ENCODE assay signal across 21 cellular contexts in the genomic region with DNA sequence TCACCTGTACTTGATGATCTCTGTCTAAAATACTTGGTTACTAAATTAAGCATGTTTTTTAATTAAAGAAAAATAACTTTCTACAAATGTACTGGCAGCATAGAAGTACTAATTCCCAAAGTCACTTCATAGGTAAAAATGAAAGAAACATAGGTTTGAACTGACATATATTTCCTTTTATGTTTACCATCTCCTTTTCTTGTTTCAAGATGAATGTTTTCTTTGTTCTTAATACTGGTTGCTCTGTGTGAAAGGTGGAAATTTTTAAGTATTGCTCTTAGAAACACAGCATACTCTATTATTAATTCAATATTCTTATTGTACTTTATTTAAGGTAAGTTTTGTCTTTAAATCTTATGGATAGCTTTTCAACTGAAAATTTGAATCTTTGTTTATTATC. TPM values are rescaled to one million over a fixed set of nuclear protein-coding genes. Genes with fewer than 3 reads are reported as not detected.
"Had no signal": no experiment of that assay in that cellular context is flagged by ENCODE, and none has a peak within 500 bp of the region (broad histone marks: within the 10 kb centered on the region; RNA-seq: fewer than 3 reads in every experiment).

No MANE protein-coding gene starts in this region.

- FAIRE-seq: astrocyte, colon had no signal

- DNase-seq: activated B cell treated with CpG ODN at 0.5 μM for 24 hours; activated CD4-positive, alpha-beta memory T cell treated with anti-CD3 and anti-CD28 coated beads, Interleukin-2, amount 10 ng/mL, durations not matched to agents 7 days and 5 days; activated CD4-positive, alpha-beta T cell treated with anti-CD3 and anti-CD28 coated beads for 1 hour; activated CD4-positive, alpha-beta T cell treated with anti-CD3 and anti-CD28 coated beads, Interleukin-2, amount 50 U/mL, for 1 hour; activated gamma-delta T cell; activated naive CD4-positive, alpha-beta T cell treated with anti-CD3 and anti-CD28 coated beads for 36 hours; activated T-cell treated with anti-CD3 and anti-CD28 coated beads for 4 hours; activated T-cell treated with anti-CD3 and anti-CD28 coated beads, Interleukin-2, amount 50 U/mL, for 48 hours; amygdala; cerebellar nuclear complex; NCI-H1105 treated with DMSO at 0.1 percent for 48 hours; NCI-H1436 treated with DMSO at 0.1 percent for 48 hours; NCI-H187; NCI-H2081; NCI-H524; PC-3; SHP77 treated with DMSO at 0.1 percent for 48 hours had no signal

- ATAC-seq: activated T-helper 17 cell treated with anti-CD3 and anti-CD28 coated beads, Interleukin-2, amount 50 U/mL, for 72 hours; PC-3 had no signal

RNA-seq across cellular contexts. Expression of gene TGFB2, which starts 42.0 kb away (rescaled TPM):
- total RNA-seq: activated CD4-positive, alpha-beta memory T cell treated with anti-CD3 and anti-CD28 coated beads, Interleukin-2, amount 10 ng/mL, durations not matched to agents 7 days and 5 days; activated CD8-positive, alpha-beta memory T cell treated with anti-CD3 and anti-CD28 coated beads for 36 hours; activated T-helper 17 cell treated with anti-CD3 and anti-CD28 coated beads, Interleukin-2, amount 50 U/mL, for 72 hours had no signal
